In the genomic region with DNA sequence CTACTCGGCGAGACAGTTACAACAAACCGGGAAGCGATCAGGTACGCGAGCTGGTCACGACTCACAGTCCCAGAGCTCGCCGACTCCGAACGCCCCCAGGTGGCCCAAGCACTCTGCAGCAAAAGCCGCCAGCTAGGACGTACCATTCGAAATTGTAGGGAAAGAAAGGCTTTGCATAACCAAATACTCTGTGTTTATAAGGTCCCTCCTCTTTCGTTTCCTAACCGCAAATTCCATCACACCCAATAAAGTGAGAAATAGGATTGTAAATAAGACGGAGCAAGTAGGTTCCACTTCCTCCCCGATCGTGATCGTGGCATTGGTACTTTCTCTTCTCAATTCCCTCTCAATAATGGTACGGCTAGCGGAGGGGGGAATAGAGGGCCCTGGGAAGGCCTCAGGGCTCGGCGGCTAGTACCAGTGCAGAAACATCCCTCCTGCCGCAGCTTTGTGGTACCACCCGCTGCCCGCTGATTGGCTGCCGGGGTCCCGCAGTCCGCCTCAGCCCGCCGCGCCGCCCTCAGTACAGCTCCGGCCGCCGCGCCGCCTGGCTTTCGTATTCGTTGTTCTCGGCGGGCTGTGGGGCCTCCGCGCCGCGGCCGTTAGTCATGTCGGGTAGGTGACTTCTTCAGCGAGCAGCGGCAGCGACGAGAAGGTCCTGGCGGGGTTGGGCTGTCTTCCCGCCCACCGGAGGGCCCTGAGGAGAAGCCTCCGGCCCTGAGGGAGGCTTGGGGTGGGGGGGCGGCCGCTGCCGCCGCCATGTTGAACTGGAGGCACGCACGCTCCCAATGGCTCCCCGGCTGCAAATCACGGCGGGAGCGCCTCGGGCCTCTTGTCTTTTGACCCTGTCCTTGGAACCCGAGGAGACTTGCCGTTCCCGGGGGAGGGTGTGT, we compare ENCODE assay signal across 8 cellular contexts.
DNase-seq lines count a peak whose midpoint lies in the region; ATAC-seq and TF ChIP-seq lines count a peak whose summit lies in the region.

Gene TAF15, plus strand, starts transcription at position 523 of the 893 bp plus-strand sequence. Its CDS starts 86 bp downstream, at position 609.

- TF ChIP-seq CTCF in AG10803 (conservative IDR thresholded peaks at IDR 0.05; ENCODE audit: low read length) = peak; percentile 80

- peak within 1 kb of the TSS; percentile 94 for H3K27ac Mint-ChIP-seq in central memory CD8-positive, alpha-beta T cell (ENCODE audit: low read depth)

- peaks cover 18% of the 10 kb centered on the region for H3K36me3 Mint-ChIP-seq in central memory CD8-positive, alpha-beta T cell (ENCODE audit: insufficient read depth)

- H3K4me1 Mint-ChIP-seq in central memory CD8-positive, alpha-beta T cell = peaks cover 41% of the 10 kb centered on the region

- ATAC-seq in GM19025 (IDR thresholded peaks at IDR 0.05; ENCODE audit: low read depth, unreplicated experiment) = peak; percentile 93
- ATAC-seq in HG03342 (IDR thresholded peaks at IDR 0.05; ENCODE audit: unreplicated experiment) = peak; percentile 87
- ATAC-seq in central memory CD8-positive, alpha-beta T cell (replicated peaks; ENCODE audit: extremely low read depth, poor library complexity, severe bottlenecking) = peak; percentile 97

- H3K9me3 Mint-ChIP-seq in central memory CD8-positive, alpha-beta T cell = no peaks in the 10 kb centered on the region

- H3K4me3 ChIP-seq in AG10803 (ENCODE audit: low read length) = peak within 1 kb of the TSS; percentile 94

- peak; percentile 100 for DNase-seq in AG10803 (ENCODE audit: low read depth)
- DNase-seq in NCI-H345 treated with DMSO at 0.1 percent for 48 hours (lab: John Stamatoyannopoulos, UW; ENCODE audit: unreplicated experiment) = peak; percentile 99
- DNase-seq in activated CD4-positive, CD25-positive, alpha-beta regulatory T cell treated with anti-CD3 and anti-CD28 coated beads, Interleukin-2, amount 50 U/mL, for 16 hours (ENCODE audit: low read depth, low spot score) = peak; percentile 91
- peak; percentile 87 to 94 for DNase-seq in central memory CD8-positive, alpha-beta T cell (ENCODE audit: low spot score in 2 of 2)
- peak; percentile 99 for DNase-seq in islet precursor cell
- DNase-seq in stimulated activated CD4-positive, alpha-beta T cell treated with anti-CD3 and anti-CD28 coated beads, Interleukin-12 subunit alpha, Interleukin-12 subunit beta, amount 100 ng/mL, for 48 hours (ENCODE audit: low read depth in 2 of 3, low spot score in 1 of 3) = peak; percentile 92 to 94 (median 94)

- peak within 1 kb of the TSS; percentile 92 for H3K4me3 Mint-ChIP-seq in central memory CD8-positive, alpha-beta T cell

- H3K27me3 Mint-ChIP-seq in central memory CD8-positive, alpha-beta T cell = no peaks in the 10 kb centered on the region

Comparison
In these comparisons a context has a peak if more than half of its experiments do, and no peak if none do; other contexts are left out.
1. Peak in every context shown above with its lines: DNase-seq, ATAC-seq and H3K4me3 ChIP-seq.